8 cellular contexts compared by ENCODE assay signal in the genomic region with DNA sequence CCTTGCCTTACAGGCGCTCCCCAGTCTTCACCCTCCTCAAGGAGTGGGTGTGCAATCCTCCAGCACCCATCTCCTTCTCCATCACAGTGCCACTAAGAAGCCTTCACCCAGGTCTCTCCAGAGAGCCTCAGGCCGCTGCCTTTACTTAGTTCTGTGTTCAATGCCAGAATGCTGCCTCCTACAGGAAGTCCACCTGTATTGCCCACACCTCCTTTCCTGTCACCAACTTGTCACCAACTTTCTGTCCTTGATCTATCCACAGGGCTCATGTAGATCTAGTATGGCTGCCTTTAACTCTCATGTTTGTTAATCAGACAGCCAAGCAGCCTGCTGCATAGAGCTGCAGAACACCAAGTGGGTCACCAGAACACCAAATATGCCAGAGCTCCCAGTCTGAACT. TPM values are rescaled to one million over a fixed set of nuclear protein-coding genes. Genes with fewer than 3 reads are reported as not detected.
DNase-seq lines count a peak whose midpoint lies in the region; ATAC-seq and TF ChIP-seq lines count a peak whose summit lies in the region.

No MANE protein-coding gene starts in this region.

- DNase-seq in H7 (peak; percentile 79), activated B cell treated with CpG ODN at 0.5 μM for 24 hours (no peak), left lung (no peak), ovary (no peak), SHP77 treated with DMSO at 0.1 percent for 48 hours (lab: John Stamatoyannopoulos, UW) (no peak)

- peak overlapping the region; percentile 94 for H3K27ac Mint-ChIP-seq in activated B cell treated with CpG ODN at 0.5 μM for 24 hours

- H3K27me3 Mint-ChIP-seq in activated B cell treated with CpG ODN at 0.5 μM for 24 hours: no peaks in the 10 kb centered on the region

- H3K9me3 ChIP-seq in BLaER1: no peaks in the 10 kb centered on the region
- no peaks in the 10 kb centered on the region for H3K9me3 ChIP-seq in left lung
- H3K9me3 ChIP-seq in ovary: no peaks in the 10 kb centered on the region

- no peak for TF ChIP-seq CTCF in activated B cell treated with CpG ODN at 0.5 μM for 24 hours (IDR thresholded peaks at IDR 0.05)
- peak; percentile 11 to 24 for TF ChIP-seq CTCF in left lung (IDR thresholded peaks at IDR 0.05)
- TF ChIP-seq CTCF in ovary (IDR thresholded peaks at IDR 0.05): no peak

- H3K4me2 ChIP-seq in BLaER1: peak overlapping the region; percentile 88

- ATAC-seq in activated B cell treated with CpG ODN at 0.5 μM for 24 hours (ENCODE audit: low read depth) (no peak), left lung (no peak), GM21825 (IDR thresholded peaks at IDR 0.05; ENCODE audit: unreplicated experiment) (no peak), GM18870 (IDR thresholded peaks at IDR 0.05; ENCODE audit: unreplicated experiment) (no peak)

- H3K4me1 Mint-ChIP-seq in activated B cell treated with CpG ODN at 0.5 μM for 24 hours: peaks cover 82% of the 10 kb centered on the region

- H3K27me3 ChIP-seq in BLaER1: no peaks in the 10 kb centered on the region
- H3K27me3 ChIP-seq in H7 (ENCODE audit: control insufficient read depth, insufficient read depth, low read length): peaks cover 9% of the 10 kb centered on the region; the same call in 1 of the 2 replicates
- no peaks in the 10 kb centered on the region for H3K27me3 ChIP-seq in left lung
- no peaks in the 10 kb centered on the region for H3K27me3 ChIP-seq in ovary

- H3K4me1 ChIP-seq in BLaER1: peaks cover 79% of the 10 kb centered on the region
- H3K4me1 ChIP-seq in left lung: peaks cover 0 to 67% of the 10 kb centered on the region in 2 donors
- H3K4me1 ChIP-seq in ovary (ENCODE audit: insufficient read depth): peaks cover 4% of the 10 kb centered on the region

- H3K4me3 Mint-ChIP-seq in activated B cell treated with CpG ODN at 0.5 μM for 24 hours: peak overlapping the region; percentile 72

- intact Hi-C loops in activated B cell treated with CpG ODN at 0.5 μM for 24 hours (cut with micrococcal nuclease) (no loop called here), left lung (cut with DNase I) (no loop called here), ovary (cut with DNase I) (no loop called here)

- TF ChIP-seq EP300 in ovary (IDR thresholded peaks at IDR 0.05): no peak

- no peak overlapping the region for H3K9ac ChIP-seq in BLaER1

- CTCF ChIA-PET in activated B cell treated with CpG ODN at 0.5 μM for 24 hours (lab: Charles Lee): interaction anchor here (5.1 to 25.7 kb wide), 3 partner anchors 11 to 32 kb away, joined by 33 to 611 read pairs (median 577); partner anchors contain the start of genes ATP6V1G2, DDX39B, NCR3 and NFKBIL1

- H3K36me3 Mint-ChIP-seq in activated B cell treated with CpG ODN at 0.5 μM for 24 hours (ENCODE audit: low read depth): peaks cover 19% of the 10 kb centered on the region

- H3K9me3 Mint-ChIP-seq in activated B cell treated with CpG ODN at 0.5 μM for 24 hours: no peaks in the 10 kb centered on the region

- H3K27ac ChIP-seq in BLaER1: peak overlapping the region; percentile 84
- H3K27ac ChIP-seq in left lung: peak overlapping the region; percentile 37 to 92
- no peak overlapping the region for H3K27ac ChIP-seq in ovary

- 62 to 76% (median 75%) methylated on average over 2 of the region's 2 CpGs for WGBS in ovary, 3 donors

- H3K4me3 ChIP-seq in BLaER1 (no peak overlapping the region), H7 (ENCODE audit: insufficient read depth, low read depth, low read length) (no peak overlapping the region), left lung (no peak overlapping the region), ovary (no peak overlapping the region)

- no peaks in the 10 kb centered on the region for H4K20me1 ChIP-seq in BLaER1

- no peaks in the 10 kb centered on the region for H3K36me3 ChIP-seq in BLaER1
- no peaks in the 10 kb centered on the region for H3K36me3 ChIP-seq in H7 (replicated peaks; ENCODE audit: control insufficient read depth, insufficient read depth, low read length)
- H3K36me3 ChIP-seq in left lung: no peaks in the 10 kb centered on the region
- H3K36me3 ChIP-seq in ovary: no peaks in the 10 kb centered on the region

- POLR2A ChIA-PET in activated B cell treated with CpG ODN at 0.5 μM for 24 hours (lab: Charles Lee): interaction anchor here (0.5 to 26.0 kb wide), 8 partner anchors 1 to 68 kb away, joined by 3 to 1155 read pairs (median 121); partner anchors contain the start of genes ATP6V1G2, LST1, LTA and LTB

- TF ChIP-seq POLR2A in ovary (IDR thresholded peaks at IDR 0.05): no peak

RNA-seq across cellular contexts. Expression of gene LST1, which starts 0.5 kb away (rescaled TPM):
- total RNA-seq in H7 (2014; rRNA removed; shearing (Covaris generic)): not detected in 2 replicates
- total RNA-seq in activated B cell treated with CpG ODN at 0.5 μM for 24 hours (7.8 and 8.4 TPM in 2 replicates), left lung (10 to 100 TPM; 32.7 to 95.1 TPM), ovary (10 to 100 TPM in 3 of 7 donors, 1 to 10 TPM in 4; 3.8 to 34.0 (median 8.6) TPM)
- 10 to 100 TPM in 1 of 2 donors, 1 to 10 TPM in 1; 8.1 to 12.2 TPM for polyA plus RNA-seq in ovary

RNA-seq across cellular contexts. Expression of gene LTB, which starts 3.3 kb away (rescaled TPM):
- 0.35 TPM in 1 of 2 replicates, not detected in the other for total RNA-seq in H7 (2014; rRNA removed; shearing (Covaris generic))
- total RNA-seq in activated B cell treated with CpG ODN at 0.5 μM for 24 hours (155 and 177 TPM in 2 replicates), left lung (10 to 100 TPM; 10.3 to 13.7 TPM), ovary (1 to 10 TPM in 1 of 7 donors, under 1 TPM in 3, not detected in 3; 0.42 to 1.8 (median 0.62) TPM)
- polyA plus RNA-seq in ovary: under 1 TPM; 0.48 to 0.73 TPM

RNA-seq across cellular contexts. Expression of gene NCR3, which starts 7.3 kb away (rescaled TPM):
- total RNA-seq in H7 (2014; rRNA removed; shearing (Covaris generic)): not detected in 2 replicates
- total RNA-seq in activated B cell treated with CpG ODN at 0.5 μM for 24 hours: 10.0 and 11.2 TPM in 2 replicates
- 1 to 10 TPM in 1 of 2 donors, under 1 TPM in 1; 0.67 to 1.5 TPM for total RNA-seq in left lung
- total RNA-seq in ovary: under 1 TPM in 1 of 7 donors, not detected in 6; 0.59 TPM
- polyA plus RNA-seq in ovary: under 1 TPM in 1 of 2 donors, not detected in 1; 0.27 TPM

RNA-seq across cellular contexts. Expression of gene TNF, which starts 10.2 kb away (rescaled TPM):
- not detected in 2 replicates for total RNA-seq in H7 (2014; rRNA removed; shearing (Covaris generic))
- total RNA-seq in activated B cell treated with CpG ODN at 0.5 μM for 24 hours (135 and 139 TPM in 2 replicates), left lung (10 to 100 TPM in 1 of 2 donors, under 1 TPM in 1; 0.29 to 10.4 TPM), ovary (1 to 10 TPM in 2 of 7 donors, under 1 TPM in 3, not detected in 2; 0.24 to 3.0 (median 0.56) TPM)
- 1 to 10 TPM in 1 of 2 donors, not detected in 1; 1.0 TPM for polyA plus RNA-seq in ovary

RNA-seq across cellular contexts. Expression of gene LTA, which starts 13.4 kb away (rescaled TPM):
- 0.44 TPM in 1 of 2 replicates, not detected in the other for total RNA-seq in H7 (2014; rRNA removed; shearing (Covaris generic))
- total RNA-seq in activated B cell treated with CpG ODN at 0.5 μM for 24 hours (60.4 and 66.0 TPM in 2 replicates), left lung (under 1 TPM; 0.17 to 0.65 TPM), ovary (1 to 10 TPM in 1 of 7 donors, under 1 TPM in 1, not detected in 5; 0.18 to 1.3 TPM)
- polyA plus RNA-seq in ovary: under 1 TPM; 0.17 to 0.43 TPM

Comparison
In these comparisons a context has a peak if more than half of its experiments do, and no peak if none do; other contexts are left out.
1. H3K27ac ChIP-seq: peak in BLaER1 (single experiment) and left lung (2 of 2); none in ovary (0 of 2).
2. CTCF ChIP-seq: peak in left lung (2 of 2); none in activated B cell treated with CpG ODN at 0.5 μM for 24 hours (single experiment) and ovary (0 of 3).
3. RNA of gene LTB, which starts 3.3 kb away (total RNA-seq): 155 to 177 TPM in activated B cell treated with CpG ODN at 0.5 μM for 24 hours; 10.3 to 13.7 TPM in left lung, 0.42 to 1.8 TPM in ovary and 0.35 TPM in H7; every median in the first group is over 10 times any median in the second.